ENCODE assay signal across 8 cellular contexts in the genomic region with DNA sequence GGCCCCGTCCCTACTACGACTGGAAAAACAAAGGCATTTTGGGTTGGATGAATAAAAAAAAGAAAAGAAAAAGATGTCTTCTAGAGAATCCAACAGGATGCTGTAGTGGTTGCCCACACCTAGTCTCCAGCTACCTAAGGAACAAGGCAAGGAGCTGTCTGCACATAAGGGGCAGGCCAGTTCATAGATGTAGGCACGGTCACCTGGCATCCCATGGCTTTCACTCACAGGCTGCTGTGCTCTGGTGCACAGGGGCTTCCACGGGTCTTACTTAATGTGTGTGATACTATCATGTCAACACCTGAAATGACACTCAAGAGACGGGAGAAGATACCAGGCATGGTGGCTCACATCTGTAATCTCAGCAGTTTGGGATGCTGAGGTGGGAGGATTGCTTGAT. TPM values are rescaled to one million over a fixed set of nuclear protein-coding genes. Genes with fewer than 3 reads are reported as not detected.
A peak's percentile ranks its signal among the peaks of the same experiment; 100 is the strongest.
DNase-seq lines count a peak whose midpoint lies in the region; ATAC-seq lines count a peak whose summit lies in the region.

No MANE protein-coding gene starts in this region.

- H3K27me3 ChIP-seq in HAP-1 (ENCODE audit: low read depth): no peaks in the 10 kb centered on the region
- no peaks in the 10 kb centered on the region for H3K27me3 ChIP-seq in iPS DF 6.9 (ENCODE audit: control insufficient read depth, insufficient read depth, low read length)

- H3K4me1 Mint-ChIP-seq in activated CD8-positive, alpha-beta T cell treated with anti-CD3 and anti-CD28 coated beads, Interleukin-2, amount 10 ng/mL, durations not matched to agents 7 days and 5 days (ENCODE audit: low read depth): peaks cover 58% of the 10 kb centered on the region
- H3K4me1 Mint-ChIP-seq in stimulated activated effector memory CD8-positive, alpha-beta T cell treated with anti-CD3 and anti-CD28 coated beads, Interleukin-12 subunit alpha, Interleukin-12 subunit beta, amount 100 ng/mL, for 72 hours: peaks cover 52% of the 10 kb centered on the region

- H3K27ac Mint-ChIP-seq in activated CD8-positive, alpha-beta T cell treated with anti-CD3 and anti-CD28 coated beads, Interleukin-2, amount 10 ng/mL, durations not matched to agents 7 days and 5 days: peak overlapping the region; percentile 88
- peak overlapping the region; percentile 74 for H3K27ac Mint-ChIP-seq in stimulated activated effector memory CD8-positive, alpha-beta T cell treated with anti-CD3 and anti-CD28 coated beads, Interleukin-12 subunit alpha, Interleukin-12 subunit beta, amount 100 ng/mL, for 72 hours

- POLR2A ChIA-PET in activated CD8-positive, alpha-beta T cell treated with anti-CD3 and anti-CD28 coated beads, Interleukin-2, amount 10 ng/mL, durations not matched to agents 7 days and 5 days (lab: Charles Lee): interaction anchor here (3.5 kb wide), 1 partner anchor 25 kb away, joined by 14 read pairs; no protein-coding TSS in a partner anchor

- no peaks in the 10 kb centered on the region for H3K9me3 Mint-ChIP-seq in activated CD8-positive, alpha-beta T cell treated with anti-CD3 and anti-CD28 coated beads, Interleukin-2, amount 10 ng/mL, durations not matched to agents 7 days and 5 days (ENCODE audit: insufficient read depth)
- H3K9me3 Mint-ChIP-seq in stimulated activated effector memory CD8-positive, alpha-beta T cell treated with anti-CD3 and anti-CD28 coated beads, Interleukin-12 subunit alpha, Interleukin-12 subunit beta, amount 100 ng/mL, for 72 hours: no peaks in the 10 kb centered on the region

- no CpG with 5 or more reads among the region's 5 CpGs for WGBS in iPS DF 6.9 (ENCODE audit: insufficient coverage, insufficient read length)

- peak overlapping the region; percentile 64 for H3K4me3 Mint-ChIP-seq in activated CD8-positive, alpha-beta T cell treated with anti-CD3 and anti-CD28 coated beads, Interleukin-2, amount 10 ng/mL, durations not matched to agents 7 days and 5 days
- H3K4me3 Mint-ChIP-seq in stimulated activated effector memory CD8-positive, alpha-beta T cell treated with anti-CD3 and anti-CD28 coated beads, Interleukin-12 subunit alpha, Interleukin-12 subunit beta, amount 100 ng/mL, for 72 hours: peak overlapping the region; percentile 61

- in situ Hi-C loops in HAP-1 (cut with MboI; ENCODE audit: low sequenced_read_pairs): no loop called here

- H3K4me3 ChIP-seq in HAP-1 (peak overlapping the region; percentile 57), iPS DF 6.9 (ENCODE audit: low read length) (peak overlapping the region; percentile 82; the same call in 1 of the 2 replicates)

- H3K36me3 Mint-ChIP-seq in activated CD8-positive, alpha-beta T cell treated with anti-CD3 and anti-CD28 coated beads, Interleukin-2, amount 10 ng/mL, durations not matched to agents 7 days and 5 days (ENCODE audit: low read depth): peaks cover 32% of the 10 kb centered on the region
- peaks cover 24% of the 10 kb centered on the region for H3K36me3 Mint-ChIP-seq in stimulated activated effector memory CD8-positive, alpha-beta T cell treated with anti-CD3 and anti-CD28 coated beads, Interleukin-12 subunit alpha, Interleukin-12 subunit beta, amount 100 ng/mL, for 72 hours

- peaks cover 16% of the 10 kb centered on the region for H3K4me1 ChIP-seq in HAP-1
- peaks cover 3% of the 10 kb centered on the region; the same call in 1 of the 2 replicates for H3K4me1 ChIP-seq in iPS DF 6.9 (ENCODE audit: control insufficient read depth, insufficient read depth, low read length)

- H3K36me3 ChIP-seq in HAP-1 (replicated peaks) (0 out of 2 replicates have a peak, but pooled peaks cover 3% of the 10 kb centered on the region), iPS DF 6.9 (ENCODE audit: control insufficient read depth, insufficient read depth, low read length) (0 out of 2 replicates have a peak, but pooled peaks cover 4% of the 10 kb centered on the region)

- ATAC-seq in activated CD8-positive, alpha-beta T cell treated with anti-CD3 and anti-CD28 coated beads, Interleukin-2, amount 10 ng/mL, durations not matched to agents 7 days and 5 days: no peak
- no peak for ATAC-seq in stimulated activated effector memory CD8-positive, alpha-beta T cell treated with anti-CD3 and anti-CD28 coated beads, Interleukin-12 subunit alpha, Interleukin-12 subunit beta, amount 100 ng/mL, for 72 hours
- ATAC-seq in HG03196 (IDR thresholded peaks at IDR 0.05; ENCODE audit: unreplicated experiment) (no peak), HG03159 (IDR thresholded peaks at IDR 0.05; ENCODE audit: unreplicated experiment) (no peak)

- CTCF ChIA-PET in activated CD8-positive, alpha-beta T cell treated with anti-CD3 and anti-CD28 coated beads, Interleukin-2, amount 10 ng/mL, durations not matched to agents 7 days and 5 days (lab: Charles Lee): no interaction called here

- H3K27ac ChIP-seq in iPS DF 6.9 (ENCODE audit: low read length): no peak overlapping the region

- peaks cover 7% of the 10 kb centered on the region for H3K27me3 Mint-ChIP-seq in activated CD8-positive, alpha-beta T cell treated with anti-CD3 and anti-CD28 coated beads, Interleukin-2, amount 10 ng/mL, durations not matched to agents 7 days and 5 days (ENCODE audit: low read depth)

- DNase-seq in HAP-1 (ENCODE audit: low spot score in 2 of 2): no peak
- no peak for DNase-seq in activated CD8-positive, alpha-beta T cell treated with anti-CD3 and anti-CD28 coated beads, Interleukin-2, amount 10 ng/mL, durations not matched to agents 7 days and 5 days
- no peak for DNase-seq in iPS DF 6.9 (ENCODE audit: low read depth, low spot score)
- no peak for DNase-seq in stimulated activated effector memory CD8-positive, alpha-beta T cell treated with anti-CD3 and anti-CD28 coated beads, Interleukin-12 subunit alpha, Interleukin-12 subunit beta, amount 100 ng/mL, for 72 hours (ENCODE audit: low spot score in 2 of 2)
- no peak for DNase-seq in NOMO-1 treated with dmso at 0.1 percent for 144 hours (lab: John Stamatoyannopoulos, UW; ENCODE audit: unreplicated experiment)
- DNase-seq in NCI-H1694 (lab: John Stamatoyannopoulos, UW): no peak

- H3K9me3 ChIP-seq in HAP-1 (no peaks in the 10 kb centered on the region), iPS DF 6.9 (ENCODE audit: control insufficient read depth, insufficient read depth, low read length) (no peaks in the 10 kb centered on the region)

RNA-seq across cellular contexts. Expression of gene KCTD7, which starts 1.0 kb away (rescaled TPM):
- total RNA-seq in activated CD8-positive, alpha-beta T cell treated with anti-CD3 and anti-CD28 coated beads, Interleukin-2, amount 10 ng/mL, durations not matched to agents 7 days and 5 days: 10 to 100 TPM; 31.1 to 32.6 TPM
